9 cellular contexts compared by ENCODE assay signal in the genomic region with DNA sequence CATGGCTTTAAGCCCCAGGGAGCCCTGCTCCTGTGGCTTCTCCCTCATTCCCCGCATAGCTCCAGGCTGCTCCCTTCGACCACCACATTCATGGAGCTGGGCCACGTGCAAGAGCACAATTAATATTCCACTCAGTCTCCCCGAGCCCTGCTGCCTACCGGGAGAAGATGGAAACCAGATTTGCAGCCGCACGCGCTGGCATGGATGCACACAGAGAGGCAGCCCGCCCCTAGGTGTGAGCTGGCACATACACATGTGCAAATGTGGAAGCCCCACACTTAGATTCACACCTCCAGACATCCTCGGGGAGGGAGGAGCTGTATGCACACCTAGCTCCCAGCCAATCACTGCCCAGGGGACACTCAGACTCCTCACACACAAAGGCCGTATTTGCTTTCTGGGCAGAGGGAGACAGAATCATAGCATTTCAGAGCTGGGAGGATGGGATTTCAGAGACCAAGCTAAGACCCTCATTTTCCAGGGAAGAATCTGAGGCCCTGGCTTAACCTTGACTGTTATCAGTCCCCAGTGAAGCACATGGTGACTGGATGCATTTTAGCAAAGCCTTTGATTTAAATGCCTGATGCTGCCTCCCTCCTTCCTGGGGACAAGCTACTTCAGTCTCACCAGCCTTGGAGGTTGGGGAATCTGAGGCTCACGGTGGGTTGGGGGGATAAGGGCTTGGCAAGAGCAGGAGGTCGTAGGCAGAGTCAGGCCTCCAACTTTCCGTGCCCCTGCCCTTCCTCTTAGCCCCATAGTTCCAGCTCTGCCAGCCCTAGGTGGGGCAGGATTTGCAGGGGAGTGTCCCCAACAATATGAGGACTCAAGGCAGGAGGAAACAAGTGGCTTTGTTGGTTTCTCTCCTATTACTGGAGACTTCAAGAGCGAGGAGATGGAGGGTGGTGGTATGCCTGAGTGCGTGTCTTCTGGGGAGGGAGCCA. TPM values are rescaled to one million over a fixed set of nuclear protein-coding genes. Genes with fewer than 3 reads are reported as not detected.
DNase-seq lines count a peak whose midpoint lies in the region; ATAC-seq and TF ChIP-seq lines count a peak whose summit lies in the region.
"Had no signal": no experiment of that assay in that cellular context is flagged by ENCODE, and none has a peak within 500 bp of the region (broad histone marks: within the 10 kb centered on the region; RNA-seq: fewer than 3 reads in every experiment).

No MANE protein-coding gene starts in this region.

- H3K4me1 ChIP-seq in HUES64 (ENCODE audit: insufficient read depth, low read length) (peaks cover 12% of the 10 kb centered on the region), lung (ENCODE audit: control insufficient read depth in 2 of 2, insufficient read depth in 2 of 2, low read length in 2 of 2) (peaks cover 9 to 15% of the 10 kb centered on the region in 2 donors), stomach (peaks cover 45 to 68% (median 55%) of the 10 kb centered on the region in 4 donors)

- H3K9ac ChIP-seq in HUES64 (ENCODE audit: low read depth, low read length), result 0 out of 2 replicates have a peak overlapping the region, but pooled peaks have one; percentile 35

- TF ChIP-seq EP300 in stomach (IDR thresholded peaks at IDR 0.05), result no peak

- DNase-seq in amniotic epithelial cell (ENCODE audit: low read depth), result peak; percentile 65
- no peak for DNase-seq in lung (ENCODE audit: low spot score)
- DNase-seq in stomach, result no peak
- DNase-seq in cerebellar nuclear complex (lab: John Stamatoyannopoulos, UW), result no peak
- no peak for DNase-seq in NCI-H2171 treated with DMSO at 0.1 percent for 48 hours (lab: John Stamatoyannopoulos, UW)
- DNase-seq in NCI-H82 treated with DMSO at 0.1 percent for 48 hours (lab: John Stamatoyannopoulos, UW; ENCODE audit: unreplicated experiment), result no peak

- no peak for ATAC-seq in lung (ENCODE audit: insufficient read depth, low FRiP score)
- ATAC-seq: activated naive CD4-positive, alpha-beta T cell treated with anti-CD3 and anti-CD28 coated beads, Interleukin-2, amount 50 U/mL, for 72 hours had no signal

- H3K36me3 ChIP-seq in HUES64 (ENCODE audit: insufficient read depth, low read length) (no peaks in the 10 kb centered on the region), lung (ENCODE audit: control insufficient read depth in 2 of 2, insufficient read depth in 2 of 2, low read length in 2 of 2) (no peaks in the 10 kb centered on the region), stomach (no peaks in the 10 kb centered on the region)
- H3K36me3 ChIP-seq: neutrophil had no signal

- H3K27me3 ChIP-seq in HUES64 (ENCODE audit: insufficient read depth, low read length) (no peaks in the 10 kb centered on the region), lung (ENCODE audit: control insufficient read depth, insufficient read depth) (no peaks in the 10 kb centered on the region), stomach (peaks cover 0 to 15% (median 0%) of the 10 kb centered on the region in 3 donors)

- no peak overlapping the region for H3K4me3 ChIP-seq in HUES64 (ENCODE audit: low read length)
- no peak overlapping the region for H3K4me3 ChIP-seq in lung
- no peak overlapping the region for H3K4me3 ChIP-seq in stomach

- no peak for TF ChIP-seq POLR2A in stomach (IDR thresholded peaks at IDR 0.05)

- WGBS in HUES64, result 75% methylated on average over 16 of the region's 16 CpGs
- 78 to 85% methylated on average over 16 of the region's 16 CpGs for WGBS in lung, 2 donors
- WGBS in stomach, 5 donors, result 54 to 72% (median 64%) methylated on average over 16 of the region's 16 CpGs

- no peak overlapping the region for H3K27ac ChIP-seq in HUES64 (ENCODE audit: low read depth, low read length)
- peak overlapping the region; percentile 29 to 65 for H3K27ac ChIP-seq in lung (ENCODE audit: low read depth in 1 of 2, low read length in 1 of 2)
- peak overlapping the region; percentile 88 to 93 (median 91) for H3K27ac ChIP-seq in stomach
- H3K27ac ChIP-seq: neutrophil had no signal

- TF ChIP-seq CTCF in lung (IDR thresholded peaks at IDR 0.05; ENCODE audit: control extremely low read depth, extremely low read depth) (no peak), stomach (IDR thresholded peaks at IDR 0.05) (no peak)

- intact Hi-C loops in stomach (cut with DNase I; ENCODE audit: low total_unique reads), result no loop called here

- H3K9me3 ChIP-seq in HUES64 (ENCODE audit: insufficient read depth, low read depth, low read length) (no peaks in the 10 kb centered on the region), lung (ENCODE audit: control insufficient read depth in 2 of 2, insufficient read depth in 1 of 2, low read length in 1 of 2) (no peaks in the 10 kb centered on the region), stomach (no peaks in the 10 kb centered on the region)
- H3K9me3 ChIP-seq: neutrophil had no signal

RNA-seq across cellular contexts. Expression of gene CREB3L1, which starts 5.3 kb away (rescaled TPM):
- 4.6 TPM for polyA plus RNA-seq in HUES64 (2013, experiment 1 of 2)
- 9.1 TPM for polyA plus RNA-seq in HUES64 (2013, experiment 2 of 2)
- total RNA-seq in lung, result 10 to 100 TPM; 16.8 to 52.3 TPM
- polyA plus RNA-seq in lung, result 10 to 100 TPM; 21.3 to 54.0 TPM
- total RNA-seq in stomach, result 100 to 1,000 TPM in 1 of 5 donors, 10 to 100 TPM in 4; 21.0 to 125 (median 54.2) TPM
- polyA plus RNA-seq in stomach, result 10 to 100 TPM; 39.4 to 59.3 (median 40.8) TPM
